In genomic region chr3:33798418-33799201, GRCh38 we compare ENCODE assay signal across 8 cellular contexts. TPM values are rescaled to one million over a fixed set of nuclear protein-coding genes. Genes with fewer than 3 reads are reported as not detected.
DNase-seq lines count a peak whose midpoint lies in the region; ATAC-seq and TF ChIP-seq lines count a peak whose summit lies in the region.

Gene PDCD6IP, plus strand, starts transcription at chr3:33798630. Its CDS starts 99 bp downstream, at chr3:33798729.

- H3K4me3 ChIP-seq in cardiac fibroblast (replicated peaks in 1 of 2; ENCODE audit: low read depth in 2 of 2, low read length in 2 of 2) (peak within 1 kb of the TSS; percentile 83 to 93), spleen (peak within 1 kb of the TSS; percentile 65 to 95 (median 90))

- peak; percentile 87 for ATAC-seq in GM18868 (IDR thresholded peaks at IDR 0.05; ENCODE audit: unreplicated experiment)
- ATAC-seq in HG03108 (IDR thresholded peaks at IDR 0.05; ENCODE audit: unreplicated experiment) = peak; percentile 86
- ATAC-seq in WTC11 = peak; percentile 95

- no peak for TF ChIP-seq CTCF in WTC11 (IDR thresholded peaks at IDR 0.05)
- peak; percentile 12 for TF ChIP-seq CTCF in cardiac fibroblast (IDR thresholded peaks at IDR 0.05; ENCODE audit: low read depth, low read length)
- peak in 4 of 11 experiments; percentile 19 to 41 (median 35) for TF ChIP-seq CTCF in spleen (IDR thresholded peaks at IDR 0.05 in 8 of 11, conservative IDR thresholded peaks at IDR 0.05 in 3 of 11)

- CTCF ChIA-PET in WTC11 (lab: Charles Lee) = interaction anchor here (0.6 to 3.5 kb wide), 7 partner anchors 9 to 654 kb away, joined by 3 to 33 read pairs (median 4); no protein-coding TSS in a partner anchor

- peak; percentile 96 for DNase-seq in AG08395 (ENCODE audit: low spot score)
- peak; percentile 74 for DNase-seq in NCI-H2227 treated with DMSO at 0.1 percent for 48 hours (lab: John Stamatoyannopoulos, UW)
- DNase-seq in WTC11 (ENCODE audit: low spot score) = peak; percentile 91
- DNase-seq in cardiac fibroblast (ENCODE audit: low read depth in 2 of 2) = peak; percentile 94 to 96
- peak; percentile 90 to 92 (median 92) for DNase-seq in immature natural killer cell
- DNase-seq in spleen = peak; percentile 98

- intact Hi-C loops in spleen (cut with DNase I; ENCODE audit: low total_unique reads) = no loop called here

- peaks cover 33 to 62% (median 51%) of the 10 kb centered on the region in 6 donors for H3K4me1 ChIP-seq in spleen

- H3K9me3 Mint-ChIP-seq in WTC11 (peaks cover 9% of the 10 kb centered on the region), immature natural killer cell (no peaks in the 10 kb centered on the region)

- peak within 1 kb of the TSS; percentile 89 to 97 (median 94) for H3K27ac ChIP-seq in spleen

- POLR2A ChIA-PET in WTC11 (lab: Charles Lee) = interaction anchor here (0.5 to 1.7 kb wide), 7 partner anchors 12 to 860 kb away, joined by 3 to 8 read pairs (median 3); partner anchors contain the start of gene UBP1

- H3K27me3 ChIP-seq in spleen (replicated peaks in 1 of 7) = no peaks in the 10 kb centered on the region

- H3K36me3 Mint-ChIP-seq in WTC11 (peaks cover 15% of the 10 kb centered on the region), immature natural killer cell (no peaks in the 10 kb centered on the region)

- H3K4me3 Mint-ChIP-seq in WTC11 (peak within 1 kb of the TSS; percentile 98), immature natural killer cell (peak within 1 kb of the TSS; percentile 96 to 99 (median 97))

- peaks cover 42% of the 10 kb centered on the region for H3K4me1 Mint-ChIP-seq in WTC11
- peaks cover 47 to 55% of the 10 kb centered on the region in 2 donors for H3K4me1 Mint-ChIP-seq in immature natural killer cell

- H3K36me3 ChIP-seq in spleen = peaks cover 0 to 13% (median 0%) of the 10 kb centered on the region in 6 donors

- H3K27me3 Mint-ChIP-seq in WTC11 (ENCODE audit: low read depth) (no peaks in the 10 kb centered on the region), immature natural killer cell (ENCODE audit: low read depth in 3 of 3) (peaks cover 4 to 11% (median 5%) of the 10 kb centered on the region in 3 donors)

- peak in 2 of 3 donors; percentile 60 to 79 for TF ChIP-seq POLR2A in spleen (IDR thresholded peaks at IDR 0.05)

- H3K27ac Mint-ChIP-seq in WTC11 (peak within 1 kb of the TSS; percentile 94), immature natural killer cell (peak within 1 kb of the TSS; percentile 90 to 98 (median 92))

- no peaks in the 10 kb centered on the region for H3K9me3 ChIP-seq in spleen

- WGBS in spleen, 5 donors = 0% methylated on average over 29 to 69 of the region's 69 CpGs

TF ChIP-seq in WTC11, 78 proteins besides CTCF, POLR2A, EP300 and RAD21 (continues in another document):
- peak; percentile 67; the same call in 1 of the 2 replicates for TF ChIP-seq FOXP1 (CRISPR knock-in tag; IDR thresholded peaks at IDR 0.05; ENCODE audit: borderline replicate concordance)
- peak; percentile 90 for TF ChIP-seq ZNF232 (CRISPR knock-in tag; IDR thresholded peaks at IDR 0.05)
- peak; percentile 79; the same call in 1 of the 2 replicates for TF ChIP-seq CREM (CRISPR knock-in tag; IDR thresholded peaks at IDR 0.05)
- peak; percentile 85 for TF ChIP-seq MAX (CRISPR knock-in tag; IDR thresholded peaks at IDR 0.05)
- 0 out of 2 replicates have a peak, but pooled peaks have one; percentile 40 for TF ChIP-seq CREB1 (CRISPR knock-in tag; IDR thresholded peaks at IDR 0.05)
- no peak for TF ChIP-seq JAZF1 (CRISPR knock-in tag; IDR thresholded peaks at IDR 0.05)
- TF ChIP-seq IRF1 (CRISPR knock-in tag; IDR thresholded peaks at IDR 0.05) = peak; percentile 48; the same call in 1 of the 2 replicates
- TF ChIP-seq JUN (CRISPR knock-in tag; IDR thresholded peaks at IDR 0.05) = peak; percentile 62; the same call in 1 of the 2 replicates
- TF ChIP-seq FOXK1 (CRISPR knock-in tag; IDR thresholded peaks at IDR 0.05) = peak; percentile 92
- TF ChIP-seq ARID4B (CRISPR knock-in tag; IDR thresholded peaks at IDR 0.05; ENCODE audit: borderline replicate concordance) = peak; percentile 90; the same call in 1 of the 2 replicates
- TF ChIP-seq ZNF512 (CRISPR knock-in tag; IDR thresholded peaks at IDR 0.05; ENCODE audit: borderline replicate concordance) = no peak
- TF ChIP-seq ERG (CRISPR knock-in tag; IDR thresholded peaks at IDR 0.05) = no peak
- TF ChIP-seq NFE2L1 (CRISPR knock-in tag; IDR thresholded peaks at IDR 0.05) = no peak
- TF ChIP-seq ZNF138 (CRISPR knock-in tag; conservative IDR thresholded peaks at IDR 0.05) = no peak
- TF ChIP-seq CBFB (CRISPR knock-in tag; IDR thresholded peaks at IDR 0.05; ENCODE audit: low read depth) = no peak

RNA-seq across cellular contexts. Expression of gene PDCD6IP, which starts in this region (rescaled TPM):
- total RNA-seq in WTC11 (2021) = 142 to 173 TPM (median 145 TPM) in 3 replicates
- 10 to 100 TPM; 52.8 to 99.8 (median 67.0) TPM for polyA plus RNA-seq in immature natural killer cell
- total RNA-seq in spleen = 100 to 1,000 TPM; 121 to 265 (median 199) TPM
- 10 to 100 TPM; 30.5 to 39.4 (median 37.4) TPM for polyA plus RNA-seq in spleen

Comparison
In these comparisons a context has a peak if more than half of its experiments do, and no peak if none do; other contexts are left out.
1. Peak in every context shown above with its lines: DNase-seq, ATAC-seq, H3K4me3 ChIP-seq and H3K27ac ChIP-seq.